In genomic region chr1:93704063-93704462, GRCh38 we compare ENCODE assay signal across 9 cellular contexts. TPM values are rescaled to one million over a fixed set of nuclear protein-coding genes. Genes with fewer than 3 reads are reported as not detected.
A peak's percentile ranks its signal among the peaks of the same experiment; 100 is the strongest.
DNase-seq lines count a peak whose midpoint lies in the region; ATAC-seq and TF ChIP-seq lines count a peak whose summit lies in the region.
"Had no signal": no experiment of that assay in that cellular context is flagged by ENCODE, and none has a peak within 500 bp of the region (broad histone marks: within the 10 kb centered on the region; RNA-seq: fewer than 3 reads in every experiment).

No MANE protein-coding gene starts in this region.

- no peak for TF ChIP-seq CTCF in ovary (IDR thresholded peaks at IDR 0.05)

- H3K4me1 ChIP-seq in ovary (ENCODE audit: insufficient read depth): peaks cover 1% of the 10 kb centered on the region

- H3K4me3 ChIP-seq in ovary: no peak overlapping the region

- no peaks in the 10 kb centered on the region for H3K36me3 ChIP-seq in ovary

- intact Hi-C loops in ovary (cut with DNase I): no loop called here

- no peaks in the 10 kb centered on the region for H3K9me3 ChIP-seq in ovary

- DNase-seq in NOMO-1 treated with DMSO at 0.1 percent for 48 hours (lab: John Stamatoyannopoulos, UW; ENCODE audit: unreplicated experiment) (peak; percentile 90), pons (ENCODE audit: low spot score) (peak; percentile 67), iPS-NIHi7 (ENCODE audit: extremely low spot score) (no peak), ovary (no peak), NCI-H1048 (lab: John Stamatoyannopoulos, UW) (no peak)
- DNase-seq: activated effector memory CD4-positive, alpha-beta T cell treated with anti-CD3 and anti-CD28 coated beads, Interleukin-2, amount 50 U/mL, for 16 hours; OCI-M1 had no signal

- 80 to 86% (median 85%) methylated on average over 2 of the region's 2 CpGs for WGBS in ovary, 3 donors

- no peak overlapping the region for H3K27ac ChIP-seq in ovary

- no peak for TF ChIP-seq POLR2A in ovary (IDR thresholded peaks at IDR 0.05)

- H3K27me3 ChIP-seq in ovary: no peaks in the 10 kb centered on the region

- peak; percentile 51 for ATAC-seq in GM19025 (IDR thresholded peaks at IDR 0.05; ENCODE audit: low read depth, unreplicated experiment)
- peak; percentile 50 for ATAC-seq in HG02623 (IDR thresholded peaks at IDR 0.05; ENCODE audit: unreplicated experiment)

- TF ChIP-seq EP300 in ovary (IDR thresholded peaks at IDR 0.05): no peak

RNA-seq across cellular contexts. Expression of gene BCAR3, which starts 22.4 kb away (rescaled TPM):
- 10 to 100 TPM; 13.8 to 30.8 (median 17.5) TPM for total RNA-seq in ovary
- 10 to 100 TPM; 14.7 to 23.0 TPM for polyA plus RNA-seq in ovary

Comparison
In these comparisons a context has a peak if more than half of its experiments do, and no peak if none do; other contexts are left out.
1. DNase-seq: peak in NOMO-1 treated with DMSO at 0.1 percent for 48 hours (single experiment) and pons (single experiment); none in iPS-NIHi7 (single experiment), ovary (0 of 5) and NCI-H1048 (single experiment).